In genomic region chr2:72969706-72970105, GRCh38 we compare ENCODE assay signal across 27 cellular contexts. TPM values are rescaled to one million over a fixed set of nuclear protein-coding genes. Genes with fewer than 3 reads are reported as not detected.
"Had no signal": no experiment of that assay in that cellular context is flagged by ENCODE, and none has a peak within 500 bp of the region (broad histone marks: within the 10 kb centered on the region; RNA-seq: fewer than 3 reads in every experiment).

No MANE protein-coding gene starts in this region.

- H3K9ac ChIP-seq: KMS-11 had no signal

- DNase-seq: MV-4-11, NCI-H1092, NCI-H1105 treated with DMSO at 0.1 percent for 48 hours, NCI-H1417 treated with DMSO at 0.1 percent for 48 hours, NCI-H146, NCI-H1694 treated with DMSO at 0.1 percent for 48 hours, NCI-H1930, NCI-H2081, NCI-H2107, NCI-H2227 treated with DMSO at 0.1 percent for 48 hours, NCI-H524, NCI-H69, NCI-H774, PC-3, SHP77 treated with DMSO at 0.1 percent for 48 hours, SJCRH30 had no signal

- ATAC-seq: K562, Panc1, PC-3, SK-N-SH treated with all-trans-retinoic acid at 6 μM for 48 hours had no signal

- H3K4me2 ChIP-seq: KMS-11 had no signal

- H3K4me3 ChIP-seq: K562, SJCRH30 had no signal

- H3K36me3 ChIP-seq: SJCRH30 had no signal

- H3K27ac ChIP-seq: KMS-11, RWPE1, SJCRH30 had no signal

- H3K27me3 ChIP-seq: SJCRH30 had no signal

- H3K9me3 ChIP-seq: SJCRH30 had no signal

RNA-seq across cellular contexts. Expression of gene EMX1, which starts 52.4 kb away (rescaled TPM):
- total RNA-seq: HT1080, LHCN-M2, MCF 10A, NCI-H460, OCI-LY7, PC-3, SJCRH30 had no signal
- polyA plus RNA-seq: IgD-negative memory B cell had no signal
